ENCODE assay signal across 10 cellular contexts in genomic region chr11:67311556-67312082, GRCh38. TPM values are rescaled to one million over a fixed set of nuclear protein-coding genes. Genes with fewer than 3 reads are reported as not detected.
DNase-seq lines count a peak whose midpoint lies in the region; ATAC-seq and TF ChIP-seq lines count a peak whose summit lies in the region.
"Had no signal": no experiment of that assay in that cellular context is flagged by ENCODE, and none has a peak within 500 bp of the region (broad histone marks: within the 10 kb centered on the region; RNA-seq: fewer than 3 reads in every experiment).

No MANE protein-coding gene starts in this region.

- peak overlapping the region; percentile 30 for H3K27ac Mint-ChIP-seq in activated naive CD4-positive, alpha-beta T cell treated with anti-CD3 and anti-CD28 coated beads, Interleukin-2, amount 50 U/mL, for 24 hours
- no peak overlapping the region for H3K27ac Mint-ChIP-seq in activated naive CD4-positive, alpha-beta T cell treated with anti-CD3 and anti-CD28 coated beads for 36 hours
- H3K27ac Mint-ChIP-seq in activated CD8-positive, alpha-beta T cell treated with anti-CD3 and anti-CD28 coated beads, Interleukin-2, amount 10 ng/mL, durations not matched to agents 7 days and 5 days, result peak overlapping the region; percentile 28
- H3K27ac Mint-ChIP-seq in type B pancreatic cell, result peak overlapping the region; percentile 97

- H3K79me2 ChIP-seq in hepatocyte, result no peaks in the 10 kb centered on the region

- peaks cover 3% of the 10 kb centered on the region for H3K4me1 ChIP-seq in hepatocyte (ENCODE audit: insufficient read depth)

- no peak overlapping the region for H2AFZ ChIP-seq in hepatocyte

- H3K27ac ChIP-seq in hepatocyte, result peak overlapping the region; percentile 76

- H3K9me2 ChIP-seq in hepatocyte (replicated peaks; ENCODE audit: insufficient read depth), result no peaks in the 10 kb centered on the region

- no peaks in the 10 kb centered on the region for H3K9me3 ChIP-seq in hepatocyte (ENCODE audit: low read depth)

- no peaks in the 10 kb centered on the region for H3K27me3 ChIP-seq in hepatocyte

- no peaks in the 10 kb centered on the region for H4K20me1 ChIP-seq in hepatocyte (ENCODE audit: insufficient read depth, poor library complexity, severe bottlenecking)

- CTCF ChIA-PET in activated naive CD4-positive, alpha-beta T cell treated with anti-CD3 and anti-CD28 coated beads for 36 hours (lab: Charles Lee), result no interaction called here
- CTCF ChIA-PET in activated CD8-positive, alpha-beta T cell treated with anti-CD3 and anti-CD28 coated beads, Interleukin-2, amount 10 ng/mL, durations not matched to agents 7 days and 5 days (lab: Charles Lee), result interaction anchor here (1.0 kb wide), 1 partner anchor 45 kb away, joined by 3 read pairs; the partner anchor contains the start of gene GRK2

- ATAC-seq in activated CD8-positive, alpha-beta T cell treated with anti-CD3 and anti-CD28 coated beads, Interleukin-2, amount 10 ng/mL, durations not matched to agents 7 days and 5 days, result no peak
- no peak for ATAC-seq in HG03095 (IDR thresholded peaks at IDR 0.05; ENCODE audit: unreplicated experiment)
- ATAC-seq: GM12878 had no signal

- H3K4me1 Mint-ChIP-seq in activated naive CD4-positive, alpha-beta T cell treated with anti-CD3 and anti-CD28 coated beads, Interleukin-2, amount 50 U/mL, for 24 hours, result peaks cover 39% of the 10 kb centered on the region
- H3K4me1 Mint-ChIP-seq in activated naive CD4-positive, alpha-beta T cell treated with anti-CD3 and anti-CD28 coated beads for 36 hours (ENCODE audit: low read depth), result peaks cover 28% of the 10 kb centered on the region
- H3K4me1 Mint-ChIP-seq in activated CD8-positive, alpha-beta T cell treated with anti-CD3 and anti-CD28 coated beads, Interleukin-2, amount 10 ng/mL, durations not matched to agents 7 days and 5 days (ENCODE audit: low read depth), result peaks cover 27% of the 10 kb centered on the region
- peaks cover 14% of the 10 kb centered on the region for H3K4me1 Mint-ChIP-seq in type B pancreatic cell (ENCODE audit: unreplicated experiment)

- H3K9me3 Mint-ChIP-seq in activated naive CD4-positive, alpha-beta T cell treated with anti-CD3 and anti-CD28 coated beads, Interleukin-2, amount 50 U/mL, for 24 hours, result no peaks in the 10 kb centered on the region
- H3K9me3 Mint-ChIP-seq in activated naive CD4-positive, alpha-beta T cell treated with anti-CD3 and anti-CD28 coated beads for 36 hours, result no peaks in the 10 kb centered on the region
- no peaks in the 10 kb centered on the region for H3K9me3 Mint-ChIP-seq in activated CD8-positive, alpha-beta T cell treated with anti-CD3 and anti-CD28 coated beads, Interleukin-2, amount 10 ng/mL, durations not matched to agents 7 days and 5 days (ENCODE audit: insufficient read depth)
- no peaks in the 10 kb centered on the region for H3K9me3 Mint-ChIP-seq in type B pancreatic cell

- H3K36me3 ChIP-seq in hepatocyte (replicated peaks; ENCODE audit: insufficient read depth, low read depth), result no peaks in the 10 kb centered on the region

- no peaks in the 10 kb centered on the region for H3K36me3 Mint-ChIP-seq in activated naive CD4-positive, alpha-beta T cell treated with anti-CD3 and anti-CD28 coated beads, Interleukin-2, amount 50 U/mL, for 24 hours
- no peaks in the 10 kb centered on the region for H3K36me3 Mint-ChIP-seq in activated naive CD4-positive, alpha-beta T cell treated with anti-CD3 and anti-CD28 coated beads for 36 hours (ENCODE audit: low read depth)
- H3K36me3 Mint-ChIP-seq in activated CD8-positive, alpha-beta T cell treated with anti-CD3 and anti-CD28 coated beads, Interleukin-2, amount 10 ng/mL, durations not matched to agents 7 days and 5 days (ENCODE audit: low read depth), result peaks cover 7% of the 10 kb centered on the region
- H3K36me3 Mint-ChIP-seq in type B pancreatic cell, result no peaks in the 10 kb centered on the region

- intact Hi-C loops in activated naive CD4-positive, alpha-beta T cell treated with anti-CD3 and anti-CD28 coated beads for 36 hours (cut with micrococcal nuclease), result no loop called here

- WGBS in hepatocyte (ENCODE audit: low lambda C conversion rate, missing lambda C conversion rate), result 86% methylated on average over 12 of the region's 15 CpGs

- no peaks in the 10 kb centered on the region for H3K27me3 Mint-ChIP-seq in activated naive CD4-positive, alpha-beta T cell treated with anti-CD3 and anti-CD28 coated beads, Interleukin-2, amount 50 U/mL, for 24 hours
- no peaks in the 10 kb centered on the region for H3K27me3 Mint-ChIP-seq in activated naive CD4-positive, alpha-beta T cell treated with anti-CD3 and anti-CD28 coated beads for 36 hours (ENCODE audit: low read depth)
- H3K27me3 Mint-ChIP-seq in activated CD8-positive, alpha-beta T cell treated with anti-CD3 and anti-CD28 coated beads, Interleukin-2, amount 10 ng/mL, durations not matched to agents 7 days and 5 days (ENCODE audit: low read depth), result no peaks in the 10 kb centered on the region
- H3K27me3 Mint-ChIP-seq in type B pancreatic cell, result no peaks in the 10 kb centered on the region

- no peak overlapping the region for H3K4me3 Mint-ChIP-seq in activated naive CD4-positive, alpha-beta T cell treated with anti-CD3 and anti-CD28 coated beads, Interleukin-2, amount 50 U/mL, for 24 hours
- no peak overlapping the region for H3K4me3 Mint-ChIP-seq in activated naive CD4-positive, alpha-beta T cell treated with anti-CD3 and anti-CD28 coated beads for 36 hours
- H3K4me3 Mint-ChIP-seq in activated CD8-positive, alpha-beta T cell treated with anti-CD3 and anti-CD28 coated beads, Interleukin-2, amount 10 ng/mL, durations not matched to agents 7 days and 5 days, result no peak overlapping the region
- H3K4me3 Mint-ChIP-seq in type B pancreatic cell, result peak overlapping the region; percentile 22

- no peak for DNase-seq in activated naive CD4-positive, alpha-beta T cell treated with anti-CD3 and anti-CD28 coated beads for 36 hours
- DNase-seq in activated CD8-positive, alpha-beta T cell treated with anti-CD3 and anti-CD28 coated beads, Interleukin-2, amount 10 ng/mL, durations not matched to agents 7 days and 5 days, result no peak
- no peak for DNase-seq in hepatocyte (ENCODE audit: low spot score)
- no peak for DNase-seq in type B pancreatic cell (ENCODE audit: extremely low spot score, unreplicated experiment)
- DNase-seq in HCEC 1CT, result no peak
- no peak for DNase-seq in KG1 (lab: John Stamatoyannopoulos, UW)
- DNase-seq: MM.1S had no signal

- POLR2A ChIA-PET in activated CD8-positive, alpha-beta T cell treated with anti-CD3 and anti-CD28 coated beads, Interleukin-2, amount 10 ng/mL, durations not matched to agents 7 days and 5 days (lab: Charles Lee), result no interaction called here

- no peak overlapping the region for H3K4me3 ChIP-seq in hepatocyte
- H3K4me3 ChIP-seq: GM12878 had no signal

- TF ChIP-seq CTCF in hepatocyte (IDR thresholded peaks at IDR 0.05; ENCODE audit: poor library complexity), result no peak
- TF ChIP-seq CTCF in type B pancreatic cell (conservative IDR thresholded peaks at IDR 0.05), result peak; percentile 14

- H3K4me2 ChIP-seq in hepatocyte, result no peak overlapping the region

RNA-seq across cellular contexts. Expression of gene SSH3, which starts 8.3 kb away (rescaled TPM):
- 1 to 10 TPM; 4.1 to 5.4 TPM for total RNA-seq in activated naive CD4-positive, alpha-beta T cell treated with anti-CD3 and anti-CD28 coated beads for 36 hours
- 10 to 100 TPM; 12.0 to 13.0 TPM for total RNA-seq in activated CD8-positive, alpha-beta T cell treated with anti-CD3 and anti-CD28 coated beads, Interleukin-2, amount 10 ng/mL, durations not matched to agents 7 days and 5 days
- total RNA-seq in hepatocyte (27.7 and 29.7 TPM in 2 replicates), type B pancreatic cell (ENCODE audit: low replicate concordance) (32.0 and 40.9 TPM in 2 replicates)
- 49.5 and 66.4 TPM in 2 replicates for polyA plus RNA-seq in hepatocyte

RNA-seq across cellular contexts. Expression of gene ANKRD13D, which starts 22.5 kb away (rescaled TPM):
- 10 to 100 TPM; 56.2 to 61.9 TPM for total RNA-seq in activated naive CD4-positive, alpha-beta T cell treated with anti-CD3 and anti-CD28 coated beads for 36 hours
- 100 to 1,000 TPM; 179 to 189 TPM for total RNA-seq in activated CD8-positive, alpha-beta T cell treated with anti-CD3 and anti-CD28 coated beads, Interleukin-2, amount 10 ng/mL, durations not matched to agents 7 days and 5 days
- total RNA-seq in hepatocyte, result 22.1 and 25.3 TPM in 2 replicates
- 43.9 and 49.5 TPM in 2 replicates for polyA plus RNA-seq in hepatocyte
- 70.5 and 80.9 TPM in 2 replicates for total RNA-seq in type B pancreatic cell (ENCODE audit: low replicate concordance)

RNA-seq across cellular contexts. Expression of gene POLD4, which starts 41.7 kb away (rescaled TPM):
- total RNA-seq in activated naive CD4-positive, alpha-beta T cell treated with anti-CD3 and anti-CD28 coated beads for 36 hours, result 10 to 100 TPM; 40.7 to 42.0 TPM
- total RNA-seq in activated CD8-positive, alpha-beta T cell treated with anti-CD3 and anti-CD28 coated beads, Interleukin-2, amount 10 ng/mL, durations not matched to agents 7 days and 5 days, result 10 to 100 TPM; 53.2 to 56.7 TPM
- 69.8 and 74.4 TPM in 2 replicates for total RNA-seq in hepatocyte
- 97.4 and 117 TPM in 2 replicates for polyA plus RNA-seq in hepatocyte
- 15.0 and 29.4 TPM in 2 replicates for total RNA-seq in type B pancreatic cell (ENCODE audit: low replicate concordance)

RNA-seq across cellular contexts. Expression of gene GRK2, which starts 45.3 kb away (rescaled TPM):
- total RNA-seq in activated naive CD4-positive, alpha-beta T cell treated with anti-CD3 and anti-CD28 coated beads for 36 hours, result 100 to 1,000 TPM; 293 to 295 TPM
- 100 to 1,000 TPM; 338 to 348 TPM for total RNA-seq in activated CD8-positive, alpha-beta T cell treated with anti-CD3 and anti-CD28 coated beads, Interleukin-2, amount 10 ng/mL, durations not matched to agents 7 days and 5 days
- 41.4 and 57.3 TPM in 2 replicates for total RNA-seq in hepatocyte
- 59.6 and 64.1 TPM in 2 replicates for polyA plus RNA-seq in hepatocyte
- 53.1 and 62.2 TPM in 2 replicates for total RNA-seq in type B pancreatic cell (ENCODE audit: low replicate concordance)
